ENCODE assay signal across 13 cellular contexts in genomic region chr1:228825840-228826484, GRCh38.
A peak's percentile ranks its signal among the peaks of the same experiment; 100 is the strongest.
DNase-seq lines count a peak whose midpoint lies in the region; ATAC-seq and TF ChIP-seq lines count a peak whose summit lies in the region.
"Had no signal": no experiment of that assay in that cellular context is flagged by ENCODE, and none has a peak within 500 bp of the region (broad histone marks: within the 10 kb centered on the region; RNA-seq: fewer than 3 reads in every experiment).

No MANE protein-coding gene starts in this region.

- POLR2A ChIA-PET in HEK293 (lab: Yijun Ruan, JAX): no interaction called here

- H3K4me3 ChIP-seq in HEK293 (ENCODE audit: low read depth, low read length): no peak overlapping the region
- H3K4me3 ChIP-seq: left lung had no signal

- H3K4me1 ChIP-seq in HEK293 (ENCODE audit: control insufficient read depth, insufficient read depth, low read length) (peaks cover 12% of the 10 kb centered on the region), foreskin keratinocyte (peaks cover 1% of the 10 kb centered on the region)

- H3K36me3 ChIP-seq in HEK293 (ENCODE audit: control insufficient read depth in 2 of 2, insufficient read depth in 1 of 2, low read length in 2 of 2) (no peaks in the 10 kb centered on the region), KOPT-K1 (ENCODE audit: insufficient read depth, low read length) (no peaks in the 10 kb centered on the region)
- H3K36me3 ChIP-seq: left lung had no signal

- H3K27me3 ChIP-seq in foreskin keratinocyte: peaks cover 50% of the 10 kb centered on the region
- H3K27me3 ChIP-seq: left lung had no signal

- DNase-seq in ACHN (peak; percentile 32), NCI-H2107 treated with DMSO at 0.1 percent for 48 hours (lab: John Stamatoyannopoulos, UW; ENCODE audit: unreplicated experiment) (no peak), foreskin keratinocyte (no peak)
- DNase-seq: foreskin melanocyte, left lung, NCI-H2107, posterior cingulate gyrus had no signal

- TF ChIP-seq CTCF in HEK293 (tag by site-specific recombination; IDR thresholded peaks at IDR 0.05) (no peak), foreskin keratinocyte (conservative IDR thresholded peaks at IDR 0.05) (no peak)

- ATAC-seq in GM18870 (IDR thresholded peaks at IDR 0.05; ENCODE audit: unreplicated experiment) (peak; percentile 66), GM19023 (IDR thresholded peaks at IDR 0.05; ENCODE audit: unreplicated experiment) (no peak), GM21717 (IDR thresholded peaks at IDR 0.05; ENCODE audit: unreplicated experiment) (no peak), foreskin keratinocyte (no peak)
- ATAC-seq: Panc1 had no signal

- H3K9me3 ChIP-seq in HEK293 (ENCODE audit: control insufficient read depth, insufficient read depth, low read depth, low read length) (no peaks in the 10 kb centered on the region), KOPT-K1 (ENCODE audit: insufficient read depth, low read length, poor library complexity, severe bottlenecking) (no peaks in the 10 kb centered on the region)
- H3K9me3 ChIP-seq: left lung had no signal

- CTCF ChIA-PET in HEK293 (lab: Yijun Ruan, JAX): interaction anchor here (1.4 kb wide), 1 partner anchor 12 kb away, joined by 6 read pairs; no protein-coding TSS in a partner anchor

- in situ Hi-C loops in ACHN (cut with HindIII; ENCODE audit: low pct_ligation_motif_present, low pct_unique_long_range_greater_than_20kb, low sequenced_read_pairs): no loop called here

- no peak overlapping the region for H3K27ac ChIP-seq in HEK293 (ENCODE audit: extremely low read depth, low read depth, low read length)
- H3K27ac ChIP-seq in KOPT-K1 (ENCODE audit: low read depth, low read length, poor library complexity, severe bottlenecking): peak overlapping the region; percentile 9
- H3K27ac ChIP-seq in foreskin keratinocyte: no peak overlapping the region
- H3K27ac ChIP-seq: left lung had no signal

TF ChIP-seq in HEK293, 187 proteins besides CTCF, POLR2A, EP300 and RAD21:
- no peak for TF ChIP-seq ZIC2 (tag by site-specific recombination; IDR thresholded peaks at IDR 0.05)
- TF ChIP-seq ZNF324 (tag by site-specific recombination; IDR thresholded peaks at IDR 0.05): no peak
- peak; percentile 90; the same call in 1 of the 2 replicates for TF ChIP-seq MZF1 (tag by site-specific recombination; IDR thresholded peaks at IDR 0.05; ENCODE audit: borderline replicate concordance)
